ENCODE assay signal across 11 cellular contexts in the genomic region with DNA sequence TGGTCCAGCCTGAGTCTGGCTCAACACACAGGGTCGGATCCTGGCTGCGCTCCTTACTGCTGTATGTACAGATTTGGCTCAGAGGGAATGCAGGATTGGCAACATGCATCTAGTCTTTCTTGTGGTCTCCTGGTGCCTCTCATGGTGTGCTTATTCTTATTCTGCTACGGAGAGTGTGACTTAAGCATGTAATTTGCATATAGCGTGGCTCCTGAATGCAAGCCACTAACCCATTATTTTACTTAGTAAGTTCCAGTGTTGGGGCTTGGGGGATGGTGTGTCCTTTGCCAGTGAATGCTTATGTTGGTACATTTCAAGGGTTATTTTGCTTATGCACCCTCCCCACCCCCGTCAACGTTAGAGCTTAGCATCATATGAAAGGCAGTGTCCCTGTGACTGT. TPM values are rescaled to one million over a fixed set of nuclear protein-coding genes. Genes with fewer than 3 reads are reported as not detected.
DNase-seq lines count a peak whose midpoint lies in the region; ATAC-seq, FAIRE-seq and TF ChIP-seq lines count a peak whose summit lies in the region.
"Had no signal": no experiment of that assay in that cellular context is flagged by ENCODE, and none has a peak within 500 bp of the region (broad histone marks: within the 10 kb centered on the region; RNA-seq: fewer than 3 reads in every experiment).

No MANE protein-coding gene starts in this region.

- no peak overlapping the region for H3K4me3 Mint-ChIP-seq in activated naive CD4-positive, alpha-beta T cell treated with anti-CD3 and anti-CD28 coated beads, Interleukin-2, amount 10 ng/mL, durations not matched to agents 7 days and 5 days
- H3K4me3 Mint-ChIP-seq in activated T-helper 2 cell treated with anti-CD3 and anti-CD28 coated beads, Interferon-gamma antibody, Interleukin-2, Interleukin-4, amounts not matched to agents 10 μg/mL and 5 μg/mL and 100 μg/mL, durations not matched to agents 14 hours and 24 hours and 36 hours (ENCODE audit: low read depth): no peak overlapping the region
- no peak overlapping the region for H3K4me3 Mint-ChIP-seq in type B pancreatic cell

- H3K27me3 Mint-ChIP-seq in activated naive CD4-positive, alpha-beta T cell treated with anti-CD3 and anti-CD28 coated beads, Interleukin-2, amount 10 ng/mL, durations not matched to agents 7 days and 5 days: no peaks in the 10 kb centered on the region
- H3K27me3 Mint-ChIP-seq in activated T-helper 2 cell treated with anti-CD3 and anti-CD28 coated beads, Interferon-gamma antibody, Interleukin-2, Interleukin-4, amounts not matched to agents 10 μg/mL and 5 μg/mL and 100 μg/mL, durations not matched to agents 14 hours and 24 hours and 36 hours (ENCODE audit: low read depth): no peaks in the 10 kb centered on the region
- H3K27me3 Mint-ChIP-seq in type B pancreatic cell: no peaks in the 10 kb centered on the region

- ATAC-seq in activated naive CD4-positive, alpha-beta T cell treated with anti-CD3 and anti-CD28 coated beads, Interleukin-2, amount 50 U/mL, for 72 hours: peak; percentile 42 to 64
- ATAC-seq in HG02938 (IDR thresholded peaks at IDR 0.05; ENCODE audit: unreplicated experiment): peak; percentile 48
- ATAC-seq in GM21825 (IDR thresholded peaks at IDR 0.05; ENCODE audit: unreplicated experiment): no peak

- peaks cover 0 to 19% of the 10 kb centered on the region in 2 donors for H3K36me3 Mint-ChIP-seq in activated naive CD4-positive, alpha-beta T cell treated with anti-CD3 and anti-CD28 coated beads, Interleukin-2, amount 50 U/mL, for 72 hours
- peaks cover 65% of the 10 kb centered on the region for H3K36me3 Mint-ChIP-seq in activated naive CD4-positive, alpha-beta T cell treated with anti-CD3 and anti-CD28 coated beads, Interleukin-2, amount 10 ng/mL, durations not matched to agents 7 days and 5 days
- peaks cover 57% of the 10 kb centered on the region for H3K36me3 Mint-ChIP-seq in activated T-helper 2 cell treated with anti-CD3 and anti-CD28 coated beads, Interferon-gamma antibody, Interleukin-2, Interleukin-4, amounts not matched to agents 10 μg/mL and 5 μg/mL and 100 μg/mL, durations not matched to agents 14 hours and 24 hours and 36 hours (ENCODE audit: low read depth)
- H3K36me3 Mint-ChIP-seq in type B pancreatic cell: peaks cover 4% of the 10 kb centered on the region

- no peaks in the 10 kb centered on the region for H3K9me3 Mint-ChIP-seq in activated naive CD4-positive, alpha-beta T cell treated with anti-CD3 and anti-CD28 coated beads, Interleukin-2, amount 50 U/mL, for 72 hours
- H3K9me3 Mint-ChIP-seq in activated naive CD4-positive, alpha-beta T cell treated with anti-CD3 and anti-CD28 coated beads, Interleukin-2, amount 10 ng/mL, durations not matched to agents 7 days and 5 days: no peaks in the 10 kb centered on the region
- no peaks in the 10 kb centered on the region for H3K9me3 Mint-ChIP-seq in activated T-helper 2 cell treated with anti-CD3 and anti-CD28 coated beads, Interferon-gamma antibody, Interleukin-2, Interleukin-4, amounts not matched to agents 10 μg/mL and 5 μg/mL and 100 μg/mL, durations not matched to agents 14 hours and 24 hours and 36 hours
- no peaks in the 10 kb centered on the region for H3K9me3 Mint-ChIP-seq in type B pancreatic cell

- intact Hi-C loops in activated T-helper 2 cell treated with anti-CD3 and anti-CD28 coated beads, Interferon-gamma antibody, Interleukin-2, Interleukin-4, amounts not matched to agents 10 μg/mL and 5 μg/mL and 100 μg/mL, durations not matched to agents 14 hours and 24 hours and 36 hours (cut with micrococcal nuclease): no loop called here

- H3K4me1 Mint-ChIP-seq in activated naive CD4-positive, alpha-beta T cell treated with anti-CD3 and anti-CD28 coated beads, Interleukin-2, amount 10 ng/mL, durations not matched to agents 7 days and 5 days: peaks cover 85% of the 10 kb centered on the region
- peaks cover 72% of the 10 kb centered on the region for H3K4me1 Mint-ChIP-seq in activated T-helper 2 cell treated with anti-CD3 and anti-CD28 coated beads, Interferon-gamma antibody, Interleukin-2, Interleukin-4, amounts not matched to agents 10 μg/mL and 5 μg/mL and 100 μg/mL, durations not matched to agents 14 hours and 24 hours and 36 hours (ENCODE audit: low read depth)
- peaks cover 39% of the 10 kb centered on the region for H3K4me1 Mint-ChIP-seq in type B pancreatic cell (ENCODE audit: unreplicated experiment)

- peak overlapping the region in 1 of 2 donors; percentile 50 for H3K27ac Mint-ChIP-seq in activated naive CD4-positive, alpha-beta T cell treated with anti-CD3 and anti-CD28 coated beads, Interleukin-2, amount 50 U/mL, for 72 hours
- H3K27ac Mint-ChIP-seq in activated naive CD4-positive, alpha-beta T cell treated with anti-CD3 and anti-CD28 coated beads, Interleukin-2, amount 10 ng/mL, durations not matched to agents 7 days and 5 days: no peak overlapping the region
- H3K27ac Mint-ChIP-seq in activated T-helper 2 cell treated with anti-CD3 and anti-CD28 coated beads, Interferon-gamma antibody, Interleukin-2, Interleukin-4, amounts not matched to agents 10 μg/mL and 5 μg/mL and 100 μg/mL, durations not matched to agents 14 hours and 24 hours and 36 hours: peak overlapping the region; percentile 54
- peak overlapping the region; percentile 39 for H3K27ac Mint-ChIP-seq in type B pancreatic cell

- DNase-seq in activated naive CD4-positive, alpha-beta T cell treated with anti-CD3 and anti-CD28 coated beads, Interleukin-2, amount 50 U/mL, for 72 hours (ENCODE audit: low spot score in 2 of 2): no peak
- DNase-seq in activated naive CD4-positive, alpha-beta T cell treated with anti-CD3 and anti-CD28 coated beads, Interleukin-2, amount 10 ng/mL, durations not matched to agents 7 days and 5 days: no peak
- no peak for DNase-seq in activated T-helper 2 cell treated with anti-CD3 and anti-CD28 coated beads, Interferon-gamma antibody, Interleukin-2, Interleukin-4, amounts not matched to agents 10 μg/mL and 5 μg/mL and 100 μg/mL, durations not matched to agents 14 hours and 24 hours and 36 hours (ENCODE audit: low spot score)
- DNase-seq in type B pancreatic cell (ENCODE audit: extremely low spot score, unreplicated experiment): no peak
- DNase-seq in frontal cortex (ENCODE audit: low spot score in 2 of 2): no peak
- no peak for DNase-seq in NCI-H1417 (lab: John Stamatoyannopoulos, UW)
- DNase-seq: NCI-H524 treated with DMSO at 0.1 percent for 48 hours, occipital lobe had no signal

- FAIRE-seq in frontal cortex (lab: Jason Lieb, UNC): no peak
- FAIRE-seq: endothelial cell of umbilical vein had no signal

- CTCF ChIA-PET in activated naive CD4-positive, alpha-beta T cell treated with anti-CD3 and anti-CD28 coated beads, Interleukin-2, amount 10 ng/mL, durations not matched to agents 7 days and 5 days (lab: Charles Lee): no interaction called here

- no peak for TF ChIP-seq CTCF in type B pancreatic cell (conservative IDR thresholded peaks at IDR 0.05)

RNA-seq across cellular contexts. Expression of gene PTPRJ, which starts 51.2 kb away (rescaled TPM):
- 10 to 100 TPM; 23.6 to 26.5 TPM for total RNA-seq in activated naive CD4-positive, alpha-beta T cell treated with anti-CD3 and anti-CD28 coated beads, Interleukin-2, amount 50 U/mL, for 72 hours
- 50.9 and 53.2 TPM in 2 replicates for total RNA-seq in activated T-helper 2 cell treated with anti-CD3 and anti-CD28 coated beads, Interferon-gamma antibody, Interleukin-2, Interleukin-4, amounts not matched to agents 10 μg/mL and 5 μg/mL and 100 μg/mL, durations not matched to agents 14 hours and 24 hours and 36 hours
- total RNA-seq in type B pancreatic cell (ENCODE audit: low replicate concordance) (18.6 and 21.6 TPM in 2 replicates), frontal cortex (17.1 TPM)
